1 cellular context compared by ENCODE assay signal in genomic region chr2:204982303-204982702, GRCh38.
TF ChIP-seq lines count a peak whose summit lies in the region.

No MANE protein-coding gene starts in this region.

TF ChIP-seq in H1, 55 proteins besides CTCF, POLR2A, EP300 and RAD21:
- TF ChIP-seq MAX (IDR thresholded peaks at IDR 0.05) (peak; percentile 58; the same call in 1 of the 2 replicates), BACH1 (IDR thresholded peaks at IDR 0.05; ENCODE audit: low read length) (peak; percentile 94), MAFK (IDR thresholded peaks at IDR 0.05; ENCODE audit: low read depth, low read length) (peak; percentile 84), NANOG (IDR thresholded peaks at IDR 0.05; ENCODE audit: insufficient read depth, low read depth, low read length, poor library complexity, severe bottlenecking) (no peak)
- TF ChIP-seq, protein P1, sequence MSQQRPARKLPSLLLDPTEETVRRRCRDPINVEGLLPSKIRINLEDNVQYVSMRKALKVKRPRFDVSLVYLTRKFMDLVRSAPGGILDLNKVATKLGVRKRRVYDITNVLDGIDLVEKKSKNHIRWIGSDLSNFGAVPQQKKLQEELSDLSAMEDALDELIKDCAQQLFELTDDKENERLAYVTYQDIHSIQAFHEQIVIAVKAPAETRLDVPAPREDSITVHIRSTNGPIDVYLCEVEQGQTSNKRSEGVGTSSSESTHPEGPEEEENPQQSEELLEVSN (IDR thresholded peaks at IDR 0.05) = peak; percentile 57; the same call in 1 of the 2 replicates
